In genomic region chr13:60755380-60756163, GRCh38 we compare ENCODE assay signal across 21 cellular contexts.
A peak's percentile ranks its signal among the peaks of the same experiment; 100 is the strongest.
DNase-seq lines count a peak whose midpoint lies in the region; ATAC-seq and TF ChIP-seq lines count a peak whose summit lies in the region.
"Had no signal": no experiment of that assay in that cellular context is flagged by ENCODE, and none has a peak within 500 bp of the region (broad histone marks: within the 10 kb centered on the region; RNA-seq: fewer than 3 reads in every experiment).

No MANE protein-coding gene starts in this region.

- intact Hi-C loops in left cardiac atrium (cut with DNase I) (no loop called here), left ventricle myocardium superior (cut with micrococcal nuclease) (no loop called here)

- no peaks in the 10 kb centered on the region for H3K27me3 ChIP-seq in kidney epithelial cell (ENCODE audit: control insufficient read depth, insufficient read depth, low read length)
- H3K27me3 ChIP-seq: MG63, ovary, spleen had no signal

- peak; percentile 44 to 89 for ATAC-seq in left cardiac atrium
- no peak for ATAC-seq in left ventricle myocardium superior
- ATAC-seq in GM18870 (IDR thresholded peaks at IDR 0.05; ENCODE audit: unreplicated experiment), result no peak
- ATAC-seq: GM12878; stimulated activated memory B cell treated with anti-CD40 and anti-IgM and Interleukin-4, amounts not matched to agents 10 μg/mL and 1 μg/mL and 100 μg/mL, for 72 hours; T-helper 17 cell had no signal

- DNase-seq in left cardiac atrium (no peak), left ventricle myocardium superior (no peak), astrocyte of the hippocampus (ENCODE audit: low read depth, low spot score) (peak; percentile 13), kidney epithelial cell (ENCODE audit: low read depth) (no peak), NCI-H1105 (lab: John Stamatoyannopoulos, UW) (no peak), GM20000 (ENCODE audit: low spot score) (no peak), NCI-H748 treated with DMSO at 0.1 percent for 48 hours (lab: John Stamatoyannopoulos, UW) (no peak)
- DNase-seq: activated CD4-positive, alpha-beta T cell treated with anti-CD3 and anti-CD28 coated beads, Interleukin-2, amount 10 ng/mL, durations not matched to agents 7 days and 5 days; activated naive CD8-positive, alpha-beta T cell treated with anti-CD3 and anti-CD28 coated beads for 36 hours; CD8-positive, alpha-beta memory T cell; effector CD4-positive, alpha-beta T cell; NCI-H2029 treated with DMSO at 0.1 percent for 48 hours; ovary; spleen; T-helper 17 cell; trophoblast cell had no signal

- no peaks in the 10 kb centered on the region for H3K36me3 ChIP-seq in kidney epithelial cell (ENCODE audit: control insufficient read depth, insufficient read depth, low read length)
- H3K36me3 ChIP-seq: HAP-1, MG63, ovary, spleen had no signal

- TF ChIP-seq CTCF in kidney epithelial cell (IDR thresholded peaks at IDR 0.05; ENCODE audit: insufficient read depth, low read length, poor library complexity, severe bottlenecking) (peak; percentile 10), GM20000 (IDR thresholded peaks at IDR 0.05; ENCODE audit: extremely low read depth, missing control alignments) (no peak)

- no peak overlapping the region for H3K4me3 ChIP-seq in kidney epithelial cell (ENCODE audit: low read depth, low read length)
- H3K4me3 ChIP-seq: GM12878, HAP-1, MG63, ovary, spleen had no signal

Comparison
In these comparisons a context has a peak if more than half of its experiments do, and no peak if none do; other contexts are left out.
1. ATAC-seq: peak in left cardiac atrium (2 of 2); none in left ventricle myocardium superior (single experiment) and GM18870 (single experiment).